ENCODE assay signal across 8 cellular contexts in the genomic region with DNA sequence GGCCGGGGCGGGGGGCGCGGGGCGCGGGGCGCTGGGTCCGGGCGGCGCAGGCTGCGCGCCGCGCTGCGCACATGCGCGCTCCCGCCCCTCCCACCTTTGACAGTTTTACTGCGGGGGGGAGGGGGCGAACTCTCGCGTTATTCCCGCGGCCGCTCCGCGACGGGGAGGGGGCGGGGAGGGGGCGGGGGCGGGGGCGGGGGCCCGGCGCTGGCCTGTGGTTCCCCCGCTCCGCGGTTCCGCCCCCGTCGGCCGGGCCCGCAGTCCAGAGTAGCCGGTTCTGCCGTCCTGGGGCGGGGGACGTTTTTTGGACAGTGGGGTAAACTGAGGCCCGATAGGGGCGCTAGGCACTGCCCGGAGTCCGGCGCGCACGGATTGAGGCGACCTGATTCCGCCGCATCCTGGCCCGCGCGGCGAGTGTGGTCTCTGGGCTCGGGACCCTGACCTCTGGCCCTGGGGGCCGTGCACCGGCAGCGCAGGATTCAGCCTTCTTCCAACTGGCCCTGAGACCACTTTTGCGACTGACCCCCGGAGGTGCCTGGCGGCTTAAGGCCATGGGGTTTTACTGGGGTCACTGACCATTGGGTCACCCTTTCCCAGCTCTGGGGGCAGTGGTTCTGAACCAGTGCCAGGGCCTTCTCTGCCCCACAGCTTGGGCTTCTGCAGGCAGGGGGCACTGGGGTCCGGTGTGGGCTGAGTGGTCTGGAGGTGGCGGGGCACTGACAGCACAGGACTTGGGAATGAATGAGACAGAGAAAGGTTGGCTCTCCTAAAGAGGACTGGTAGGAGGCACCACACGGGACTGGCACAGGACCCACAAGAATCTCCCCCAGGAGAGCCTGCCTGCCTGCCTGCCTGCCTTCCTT. TPM values are rescaled to one million over a fixed set of nuclear protein-coding genes. Genes with fewer than 3 reads are reported as not detected.
DNase-seq lines count a peak whose midpoint lies in the region; ATAC-seq, FAIRE-seq and TF ChIP-seq lines count a peak whose summit lies in the region.

Gene ZNF512B (minus strand): TSS at position 80 of the 863 bp plus-strand sequence. CDS start 1,980 bp downstream, outside the sequence.

- H3K27me3 ChIP-seq in neutrophil: peaks cover 34% of the 10 kb centered on the region

- H3K27ac ChIP-seq in OCI-LY7 (ENCODE audit: low read depth, low read length, poor library complexity, severe bottlenecking) (peak within 1 kb of the TSS; percentile 1), neutrophil (no peak within 1 kb of the TSS)

- H3K27me3 Mint-ChIP-seq in activated naive CD4-positive, alpha-beta T cell treated with anti-CD3 and anti-CD28 coated beads, Interleukin-2, amount 10 ng/mL, durations not matched to agents 7 days and 5 days: peaks cover 19% of the 10 kb centered on the region

- H3K36me3 ChIP-seq in OCI-LY7 (ENCODE audit: insufficient read depth, low read length) (0 out of 2 replicates have a peak, but pooled peaks cover under 1% of the 10 kb centered on the region), neutrophil (no peaks in the 10 kb centered on the region)

- no peaks in the 10 kb centered on the region for H4K20me1 ChIP-seq in OCI-LY7 (ENCODE audit: insufficient read depth, low read length)

- H3K9me3 Mint-ChIP-seq in activated naive CD4-positive, alpha-beta T cell treated with anti-CD3 and anti-CD28 coated beads, Interleukin-2, amount 10 ng/mL, durations not matched to agents 7 days and 5 days: no peaks in the 10 kb centered on the region

- peak within 1 kb of the TSS; percentile 79 for H3K4me2 ChIP-seq in OCI-LY7 (ENCODE audit: low read length)

- H3K4me3 ChIP-seq in AG10803 (ENCODE audit: low read length) (peak within 1 kb of the TSS; percentile 67), OCI-LY7 (ENCODE audit: low read depth, low read length, poor library complexity, severe bottlenecking) (peak within 1 kb of the TSS; percentile 72), neutrophil (ENCODE audit: low read depth in 1 of 2, low read length in 1 of 2) (peak within 1 kb of the TSS; percentile 28 to 35)

- no peaks in the 10 kb centered on the region for H3K79me2 ChIP-seq in OCI-LY7 (ENCODE audit: insufficient read depth, low read depth, low read length)

- H3K27ac Mint-ChIP-seq in activated naive CD4-positive, alpha-beta T cell treated with anti-CD3 and anti-CD28 coated beads, Interleukin-2, amount 10 ng/mL, durations not matched to agents 7 days and 5 days: peak within 1 kb of the TSS; percentile 86

- H3K36me3 Mint-ChIP-seq in activated naive CD4-positive, alpha-beta T cell treated with anti-CD3 and anti-CD28 coated beads, Interleukin-2, amount 10 ng/mL, durations not matched to agents 7 days and 5 days: peaks cover 10% of the 10 kb centered on the region

- peak within 1 kb of the TSS; percentile 58; the same call in 1 of the 2 replicates for H2AFZ ChIP-seq in OCI-LY7 (ENCODE audit: low read length)

- H3K4me1 ChIP-seq in OCI-LY7 (ENCODE audit: insufficient read depth, low read length, poor library complexity, severe bottlenecking) (peaks cover 22% of the 10 kb centered on the region), neutrophil (ENCODE audit: control insufficient read depth in 1 of 2, insufficient read depth in 1 of 2, low read depth in 1 of 2, low read length in 1 of 2) (peaks cover 3 to 15% of the 10 kb centered on the region in 2 experiments)

- POLR2A ChIA-PET in OCI-LY7 (lab: Charles Lee): no interaction called here

- ATAC-seq in GM19372 (IDR thresholded peaks at IDR 0.05; ENCODE audit: low read depth, unreplicated experiment) (peak; percentile 53), HG03520 (IDR thresholded peaks at IDR 0.05; ENCODE audit: unreplicated experiment) (no peak)

- intact Hi-C loops in OCI-LY7 (cut with micrococcal nuclease; ENCODE audit: unreplicated experiment): loop anchor here (5.0 to 10.0 kb wide), 2 partner anchors 103 to 345 kb away; partner anchors contain the start of genes GMEB2 and TPD52L2

- DNase-seq in AG10803 (ENCODE audit: low read depth) (peak; percentile 52), OCI-LY7 (ENCODE audit: low spot score) (peak; percentile 64), glomerular endothelial cell (ENCODE audit: extremely low read depth, low read depth, low spot score) (no peak), RCC 7860 (ENCODE audit: low spot score) (no peak)
- peak; percentile 77 for DNase-seq in activated naive CD4-positive, alpha-beta T cell treated with anti-CD3 and anti-CD28 coated beads, Interleukin-2, amount 10 ng/mL, durations not matched to agents 7 days and 5 days

- no TSS peak for BruUV-seq in OCI-LY7 (replicated peaks; lab: Mats Ljungman, UMichigan)

- H3K9me2 ChIP-seq in OCI-LY7 (ENCODE audit: insufficient read depth, low read length): no peaks in the 10 kb centered on the region

- TF ChIP-seq CTCF in AG10803 (conservative IDR thresholded peaks at IDR 0.05; ENCODE audit: low read length) (no peak), OCI-LY7 (conservative IDR thresholded peaks at IDR 0.05; ENCODE audit: low read length) (no peak), neutrophil (IDR thresholded peaks at IDR 0.05) (no peak)

- peak within 1 kb of the TSS; percentile 83 for H3K4me3 Mint-ChIP-seq in activated naive CD4-positive, alpha-beta T cell treated with anti-CD3 and anti-CD28 coated beads, Interleukin-2, amount 10 ng/mL, durations not matched to agents 7 days and 5 days

- H3K4me1 Mint-ChIP-seq in activated naive CD4-positive, alpha-beta T cell treated with anti-CD3 and anti-CD28 coated beads, Interleukin-2, amount 10 ng/mL, durations not matched to agents 7 days and 5 days: peaks cover 39% of the 10 kb centered on the region

- no peak for FAIRE-seq in RCC 7860 (lab: Jason Lieb, UNC)

- CTCF ChIA-PET in OCI-LY7 (lab: Charles Lee; ENCODE audit: unreplicated experiment): no interaction called here
- CTCF ChIA-PET in activated naive CD4-positive, alpha-beta T cell treated with anti-CD3 and anti-CD28 coated beads, Interleukin-2, amount 10 ng/mL, durations not matched to agents 7 days and 5 days (lab: Charles Lee): no interaction called here

- H3K9me3 ChIP-seq in OCI-LY7 (ENCODE audit: low read length) (no peaks in the 10 kb centered on the region), neutrophil (no peaks in the 10 kb centered on the region)

RNA-seq across cellular contexts. Expression of gene ZNF512B, which starts in this region (rescaled TPM):
- 5.6 and 7.2 TPM in 2 replicates for total RNA-seq in OCI-LY7 (2014; rRNA removed; shearing (Covaris generic))
- 13.6 and 14.3 TPM in 2 replicates for total RNA-seq in OCI-LY7 (2022)
- 15.9 and 24.3 TPM in 2 replicates for total RNA-seq in glomerular endothelial cell

Comparison
In these comparisons a context has a peak if more than half of its experiments do, and no peak if none do; other contexts are left out.
1. DNase-seq: peak in AG10803 (single experiment), OCI-LY7 (single experiment) and activated naive CD4-positive, alpha-beta T cell treated with anti-CD3 and anti-CD28 coated beads, Interleukin-2, amount 10 ng/mL, durations not matched to agents 7 days and 5 days (single experiment); none in glomerular endothelial cell (single experiment) and RCC 7860 (single experiment).
2. Peak in every context shown above with its lines, with median percentiles within 50 percentile points of each other: H3K4me3 ChIP-seq.